Comparison of ENCODE assay signal across 13 cellular contexts in the genomic region with DNA sequence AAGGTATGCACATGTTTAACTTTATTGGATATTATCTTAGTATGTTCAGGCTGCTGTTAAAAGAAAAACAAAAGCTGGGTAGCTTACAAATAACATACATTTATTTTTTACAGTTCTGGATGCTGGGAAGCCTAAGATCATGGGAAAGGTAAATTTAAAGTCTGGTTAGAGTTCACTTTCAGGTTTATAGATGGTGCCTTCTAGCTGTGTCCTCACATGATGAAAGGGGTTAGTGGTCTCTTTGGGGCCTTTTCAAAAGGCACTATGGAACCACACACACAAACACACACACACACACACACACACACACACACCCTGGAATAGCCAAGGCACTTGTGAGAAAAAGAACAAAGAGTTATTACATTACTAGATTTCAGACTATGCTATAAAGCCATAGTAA.
A peak's percentile ranks its signal among the peaks of the same experiment; 100 is the strongest.
DNase-seq lines count a peak whose midpoint lies in the region; ATAC-seq and TF ChIP-seq lines count a peak whose summit lies in the region.
"Had no signal": no experiment of that assay in that cellular context is flagged by ENCODE, and none has a peak within 500 bp of the region (broad histone marks: within the 10 kb centered on the region; RNA-seq: fewer than 3 reads in every experiment).

No MANE protein-coding gene starts in this region.

- DNase-seq in activated CD8-positive, alpha-beta T cell treated with anti-CD3 and anti-CD28 coated beads, Interleukin-2, amount 10 ng/mL, durations not matched to agents 7 days and 5 days, result no peak
- DNase-seq in activated CD8-positive, alpha-beta T cell treated with anti-CD3 and anti-CD28 coated beads for 36 hours, result no peak
- DNase-seq in esophagus muscularis mucosa (ENCODE audit: extremely low spot score) (no peak), AML-193 (lab: John Stamatoyannopoulos, UW) (no peak), DMS 273 (lab: John Stamatoyannopoulos, UW; ENCODE audit: unreplicated experiment) (no peak)
- DNase-seq: activated B cell treated with CpG ODN at 0.5 μM for 24 hours, NCI-H2227 treated with DMSO at 0.1 percent for 48 hours, RPMI8226 had no signal

- POLR2A ChIA-PET in activated CD8-positive, alpha-beta T cell treated with anti-CD3 and anti-CD28 coated beads, Interleukin-2, amount 10 ng/mL, durations not matched to agents 7 days and 5 days (lab: Charles Lee), result interaction anchor here (0.6 kb wide), 1 partner anchor 9 kb away, joined by 3 read pairs; no protein-coding TSS in a partner anchor
- POLR2A ChIA-PET in activated CD8-positive, alpha-beta T cell treated with anti-CD3 and anti-CD28 coated beads for 36 hours (lab: Charles Lee), result no interaction called here

- intact Hi-C loops in activated CD8-positive, alpha-beta T cell treated with anti-CD3 and anti-CD28 coated beads for 36 hours (cut with micrococcal nuclease), result no loop called here
- intact Hi-C loops in esophagus muscularis mucosa (cut with DNase I), result no loop called here

- H3K27ac ChIP-seq in esophagus muscularis mucosa (replicated peaks in 1 of 4) (no peak overlapping the region), stomach smooth muscle (ENCODE audit: low read length) (no peak overlapping the region)

- peak overlapping the region; percentile 28 for H3K4me3 Mint-ChIP-seq in activated CD8-positive, alpha-beta T cell treated with anti-CD3 and anti-CD28 coated beads, Interleukin-2, amount 10 ng/mL, durations not matched to agents 7 days and 5 days
- H3K4me3 Mint-ChIP-seq in activated CD8-positive, alpha-beta T cell treated with anti-CD3 and anti-CD28 coated beads for 36 hours, result no peak overlapping the region
- H3K4me3 Mint-ChIP-seq: activated B cell treated with CpG ODN at 0.5 μM for 24 hours; natural killer cell treated with Interleukin-12 subunit alpha and Interleukin-12 subunit beta and Interleukin-15 and Interleukin-18, amount 100 ng/mL, for 72 hours had no signal

- H3K9ac ChIP-seq in stomach smooth muscle (ENCODE audit: low read length in 2 of 2), result no peak overlapping the region

- H3K9me3 ChIP-seq in esophagus muscularis mucosa (no peaks in the 10 kb centered on the region), stomach smooth muscle (ENCODE audit: control insufficient read depth in 2 of 2, low read length in 2 of 2) (no peaks in the 10 kb centered on the region)

- H3K27me3 ChIP-seq in esophagus muscularis mucosa, result no peaks in the 10 kb centered on the region
- H3K27me3 ChIP-seq in stomach smooth muscle (ENCODE audit: control insufficient read depth in 1 of 2, insufficient read depth in 2 of 2, low read length in 2 of 2), result no peaks in the 10 kb centered on the region

- H3K4me3 ChIP-seq in esophagus muscularis mucosa (peak overlapping the region; percentile 16 to 36 (median 26)), stomach smooth muscle (ENCODE audit: low read length in 2 of 2) (peak overlapping the region; percentile 1 to 52)

- H3K4me1 Mint-ChIP-seq in activated CD8-positive, alpha-beta T cell treated with anti-CD3 and anti-CD28 coated beads, Interleukin-2, amount 10 ng/mL, durations not matched to agents 7 days and 5 days (ENCODE audit: low read depth), result no peaks in the 10 kb centered on the region
- peaks cover 23% of the 10 kb centered on the region for H3K4me1 Mint-ChIP-seq in activated CD8-positive, alpha-beta T cell treated with anti-CD3 and anti-CD28 coated beads for 36 hours (ENCODE audit: low read depth)

- CTCF ChIA-PET in activated CD8-positive, alpha-beta T cell treated with anti-CD3 and anti-CD28 coated beads, Interleukin-2, amount 10 ng/mL, durations not matched to agents 7 days and 5 days (lab: Charles Lee), result interaction anchor here (0.7 kb wide), 1 partner anchor 1954 kb away, joined by 3 read pairs; no protein-coding TSS in a partner anchor
- CTCF ChIA-PET in activated CD8-positive, alpha-beta T cell treated with anti-CD3 and anti-CD28 coated beads for 36 hours (lab: Charles Lee), result no interaction called here

- TF ChIP-seq CTCF in activated CD8-positive, alpha-beta T cell treated with anti-CD3 and anti-CD28 coated beads for 36 hours (IDR thresholded peaks at IDR 0.05), result no peak
- no peak for TF ChIP-seq CTCF in esophagus muscularis mucosa (IDR thresholded peaks at IDR 0.05)

- H3K36me3 ChIP-seq in esophagus muscularis mucosa (no peaks in the 10 kb centered on the region), stomach smooth muscle (ENCODE audit: control insufficient read depth in 2 of 2, insufficient read depth in 2 of 2, low read length in 2 of 2) (no peaks in the 10 kb centered on the region)

- no peak for TF ChIP-seq EP300 in esophagus muscularis mucosa (IDR thresholded peaks at IDR 0.05)

- H3K4me1 ChIP-seq in esophagus muscularis mucosa (no peaks in the 10 kb centered on the region), stomach smooth muscle (ENCODE audit: control insufficient read depth, insufficient read depth, low read length) (no peaks in the 10 kb centered on the region)

- no peak for ATAC-seq in activated CD8-positive, alpha-beta T cell treated with anti-CD3 and anti-CD28 coated beads, Interleukin-2, amount 10 ng/mL, durations not matched to agents 7 days and 5 days
- no peak for ATAC-seq in activated CD8-positive, alpha-beta T cell treated with anti-CD3 and anti-CD28 coated beads for 36 hours
- ATAC-seq in SK-N-SH treated with all-trans-retinoic acid at 6 μM for 48 hours, result peak; percentile 45; the same call in 2 of the 3 replicates
- ATAC-seq in HG02870 (IDR thresholded peaks at IDR 0.05; ENCODE audit: unreplicated experiment), result no peak

- no peak for TF ChIP-seq POLR2A in esophagus muscularis mucosa (IDR thresholded peaks at IDR 0.05; ENCODE audit: low read depth)

- no peaks in the 10 kb centered on the region for H3K9me3 Mint-ChIP-seq in activated CD8-positive, alpha-beta T cell treated with anti-CD3 and anti-CD28 coated beads, Interleukin-2, amount 10 ng/mL, durations not matched to agents 7 days and 5 days (ENCODE audit: insufficient read depth)
- no peaks in the 10 kb centered on the region for H3K9me3 Mint-ChIP-seq in activated CD8-positive, alpha-beta T cell treated with anti-CD3 and anti-CD28 coated beads for 36 hours
- H3K9me3 Mint-ChIP-seq: activated B cell treated with CpG ODN at 0.5 μM for 24 hours; activated T-helper 2 cell treated with anti-CD3 and anti-CD28 coated beads, Interferon-gamma antibody, Interleukin-2, Interleukin-4, amounts not matched to agents 10 μg/mL and 5 μg/mL and 100 μg/mL, durations not matched to agents 14 hours and 24 hours and 36 hours; natural killer cell treated with Interleukin-12 subunit alpha and Interleukin-12 subunit beta and Interleukin-15 and Interleukin-18, amount 100 ng/mL, for 72 hours had no signal

- H3K27me3 Mint-ChIP-seq in activated CD8-positive, alpha-beta T cell treated with anti-CD3 and anti-CD28 coated beads, Interleukin-2, amount 10 ng/mL, durations not matched to agents 7 days and 5 days (ENCODE audit: low read depth), result no peaks in the 10 kb centered on the region
- H3K27me3 Mint-ChIP-seq in activated CD8-positive, alpha-beta T cell treated with anti-CD3 and anti-CD28 coated beads for 36 hours, result no peaks in the 10 kb centered on the region
- H3K27me3 Mint-ChIP-seq: activated B cell treated with CpG ODN at 0.5 μM for 24 hours had no signal

- no peak overlapping the region for H3K27ac Mint-ChIP-seq in activated CD8-positive, alpha-beta T cell treated with anti-CD3 and anti-CD28 coated beads, Interleukin-2, amount 10 ng/mL, durations not matched to agents 7 days and 5 days
- H3K27ac Mint-ChIP-seq in activated CD8-positive, alpha-beta T cell treated with anti-CD3 and anti-CD28 coated beads for 36 hours, result no peak overlapping the region
- H3K27ac Mint-ChIP-seq: activated B cell treated with CpG ODN at 0.5 μM for 24 hours; activated T-helper 2 cell treated with anti-CD3 and anti-CD28 coated beads, Interferon-gamma antibody, Interleukin-2, Interleukin-4, amounts not matched to agents 10 μg/mL and 5 μg/mL and 100 μg/mL, durations not matched to agents 14 hours and 24 hours and 36 hours; natural killer cell treated with Interleukin-12 subunit alpha and Interleukin-12 subunit beta and Interleukin-15 and Interleukin-18, amount 100 ng/mL, for 72 hours had no signal

- no peaks in the 10 kb centered on the region for H3K36me3 Mint-ChIP-seq in activated CD8-positive, alpha-beta T cell treated with anti-CD3 and anti-CD28 coated beads, Interleukin-2, amount 10 ng/mL, durations not matched to agents 7 days and 5 days (ENCODE audit: low read depth)
- H3K36me3 Mint-ChIP-seq in activated CD8-positive, alpha-beta T cell treated with anti-CD3 and anti-CD28 coated beads for 36 hours (ENCODE audit: low read depth), result no peaks in the 10 kb centered on the region
- H3K36me3 Mint-ChIP-seq: natural killer cell treated with Interleukin-12 subunit alpha and Interleukin-12 subunit beta and Interleukin-15 and Interleukin-18, amount 100 ng/mL, for 72 hours had no signal

TF ChIP-seq in SK-N-SH treated with all-trans-retinoic acid at 6 μM for 48 hours, 23 proteins besides CTCF, POLR2A, EP300 and RAD21 (continues in another document):
- TF ChIP-seq, protein P1, sequence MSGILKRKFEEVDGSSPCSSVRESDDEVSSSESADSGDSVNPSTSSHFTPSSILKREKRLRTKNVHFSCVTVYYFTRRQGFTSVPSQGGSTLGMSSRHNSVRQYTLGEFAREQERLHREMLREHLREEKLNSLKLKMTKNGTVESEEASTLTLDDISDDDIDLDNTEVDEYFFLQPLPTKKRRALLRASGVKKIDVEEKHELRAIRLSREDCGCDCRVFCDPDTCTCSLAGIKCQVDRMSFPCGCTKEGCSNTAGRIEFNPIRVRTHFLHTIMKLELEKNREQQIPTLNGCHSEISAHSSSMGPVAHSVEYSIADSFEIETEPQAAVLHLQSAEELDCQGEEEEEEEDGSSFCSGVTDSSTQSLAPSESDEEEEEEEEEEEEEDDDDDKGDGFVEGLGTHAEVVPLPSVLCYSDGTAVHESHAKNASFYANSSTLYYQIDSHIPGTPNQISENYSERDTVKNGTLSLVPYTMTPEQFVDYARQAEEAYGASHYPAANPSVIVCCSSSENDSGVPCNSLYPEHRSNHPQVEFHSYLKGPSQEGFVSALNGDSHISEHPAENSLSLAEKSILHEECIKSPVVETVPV (CRISPR knock-in tag; IDR thresholded peaks at IDR 0.05), result no peak
- TF ChIP-seq, protein P2, sequence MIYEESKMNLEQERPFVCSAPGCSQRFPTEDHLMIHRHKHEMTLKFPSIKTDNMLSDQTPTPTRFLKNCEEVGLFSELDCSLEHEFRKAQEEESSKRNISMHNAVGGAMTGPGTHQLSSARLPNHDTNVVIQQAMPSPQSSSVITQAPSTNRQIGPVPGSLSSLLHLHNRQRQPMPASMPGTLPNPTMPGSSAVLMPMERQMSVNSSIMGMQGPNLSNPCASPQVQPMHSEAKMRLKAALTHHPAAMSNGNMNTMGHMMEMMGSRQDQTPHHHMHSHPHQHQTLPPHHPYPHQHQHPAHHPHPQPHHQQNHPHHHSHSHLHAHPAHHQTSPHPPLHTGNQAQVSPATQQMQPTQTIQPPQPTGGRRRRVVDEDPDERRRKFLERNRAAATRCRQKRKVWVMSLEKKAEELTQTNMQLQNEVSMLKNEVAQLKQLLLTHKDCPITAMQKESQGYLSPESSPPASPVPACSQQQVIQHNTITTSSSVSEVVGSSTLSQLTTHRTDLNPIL (CRISPR knock-in tag; IDR thresholded peaks at IDR 0.05; ENCODE audit: low read depth), result no peak
- TF ChIP-seq ZC3H10 (CRISPR knock-in tag; IDR thresholded peaks at IDR 0.05) (no peak), ZFP30 (CRISPR knock-in tag; IDR thresholded peaks at IDR 0.05) (no peak), PPARA (CRISPR knock-in tag; IDR thresholded peaks at IDR 0.05; ENCODE audit: borderline replicate concordance) (no peak)
